13 cellular contexts compared by ENCODE assay signal in the genomic region with DNA sequence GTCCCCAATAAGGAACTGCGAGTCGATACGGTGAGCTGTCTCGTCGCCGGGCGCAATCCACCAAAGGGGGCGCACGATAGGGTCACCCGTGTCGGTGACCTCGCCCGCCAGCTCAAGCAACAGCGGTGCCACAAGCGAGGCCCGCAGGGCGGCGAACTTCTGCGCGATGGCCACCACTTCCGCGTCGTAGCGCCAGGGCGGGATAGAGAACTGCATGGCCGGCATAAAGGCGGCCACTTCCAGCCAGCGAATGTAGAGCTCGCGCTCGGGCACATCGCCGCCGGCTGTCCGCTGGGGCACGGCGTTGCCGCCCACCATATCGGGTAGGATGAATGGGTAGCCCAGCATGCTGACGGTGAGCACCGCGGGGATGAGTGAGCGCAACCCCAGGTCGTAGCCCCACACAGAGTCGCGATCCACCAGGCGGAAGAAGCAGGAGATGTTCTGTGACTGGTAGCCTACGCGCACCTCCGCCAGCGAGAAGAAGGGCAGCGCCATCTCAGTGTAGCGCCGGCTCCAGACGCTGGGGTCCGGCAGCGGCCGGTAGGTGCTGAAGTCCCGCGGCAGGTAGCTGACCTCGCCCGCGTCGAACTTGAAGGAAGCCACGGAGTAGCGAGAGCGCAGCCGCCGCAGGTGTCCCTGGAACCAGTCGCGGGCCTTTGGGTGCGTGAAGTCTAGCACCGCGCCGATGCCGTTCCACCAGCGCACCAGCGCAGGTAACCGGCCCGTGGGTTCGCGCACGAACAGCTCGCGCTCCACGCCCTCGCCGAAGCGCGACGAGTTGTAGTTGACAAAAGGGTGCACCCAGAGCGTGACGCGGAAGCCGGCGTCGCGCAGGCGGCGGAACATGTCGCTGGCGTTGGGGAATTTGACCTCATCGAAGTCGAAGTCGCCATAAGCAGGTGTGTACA. TPM values are rescaled to one million over a fixed set of nuclear protein-coding genes. Genes with fewer than 3 reads are reported as not detected.
A peak's percentile ranks its signal among the peaks of the same experiment; 100 is the strongest.
DNase-seq lines count a peak whose midpoint lies in the region; TF ChIP-seq lines count a peak whose summit lies in the region.
"Had no signal": no experiment of that assay in that cellular context is flagged by ENCODE, and none has a peak within 500 bp of the region (broad histone marks: within the 10 kb centered on the region; RNA-seq: fewer than 3 reads in every experiment).

No MANE protein-coding gene starts in this region.

- intact Hi-C loops in esophagus squamous epithelium (cut with DNase I) = no loop called here

- no peak for TF ChIP-seq POLR2A in esophagus squamous epithelium (IDR thresholded peaks at IDR 0.05)

- peak; percentile 16 to 22 for DNase-seq in activated CD4-positive, alpha-beta T cell treated with anti-CD3 and anti-CD28 coated beads for 4 hours
- no peak for DNase-seq in activated CD4-positive, alpha-beta T cell treated with anti-CD3 and anti-CD28 coated beads, Interleukin-2, amount 50 U/mL, for 4 hours
- peak; percentile 46 for DNase-seq in GM10266 (ENCODE audit: extremely low spot score)
- DNase-seq in esophagus squamous epithelium (lab: John Stamatoyannopoulos, UW) = no peak
- DNase-seq in retina = peak; percentile 75
- DNase-seq in RKO (ENCODE audit: low spot score) = no peak
- no peak for DNase-seq in NK-92 treated with Interleukin-12 subunit alpha and Interleukin-12 subunit beta, amount 100 ng/mL, for 24 hours (lab: John Stamatoyannopoulos, UW)
- no peak for DNase-seq in epidermal melanocyte (ENCODE audit: insufficient read length, low spot score)
- DNase-seq: central memory CD4-positive, alpha-beta T cell; DMS79 treated with DMSO at 0.1 percent for 48 hours; NCI-H1105; NCI-H524 had no signal

- H3K4me3 ChIP-seq in esophagus squamous epithelium = peak overlapping the region in 3 of 4 donors; percentile 13 to 31 (median 19)

- H3K27ac ChIP-seq in esophagus squamous epithelium = no peak overlapping the region
- H3K27ac ChIP-seq: skin epidermis had no signal

- peaks cover 0 to 55% (median 18%) of the 10 kb centered on the region in 3 donors for H3K36me3 ChIP-seq in esophagus squamous epithelium

- no peaks in the 10 kb centered on the region for H3K27me3 ChIP-seq in esophagus squamous epithelium

- H3K9me3 ChIP-seq in esophagus squamous epithelium = no peaks in the 10 kb centered on the region

- TF ChIP-seq CTCF in GM10266 (IDR thresholded peaks at IDR 0.05; ENCODE audit: control insufficient read depth, insufficient read depth, low read depth, missing control alignments) (no peak), esophagus squamous epithelium (IDR thresholded peaks at IDR 0.05) (peak in 1 of 6 experiments; percentile 6)

- WGBS in esophagus squamous epithelium, 2 donors = 84 to 89% methylated on average over 15 to 32 of the region's 105 CpGs

- H3K4me1 ChIP-seq in esophagus squamous epithelium = peaks cover 5 to 19% (median 11%) of the 10 kb centered on the region in 3 donors

RNA-seq across cellular contexts. Expression of gene MYORG, which starts 5.5 kb away (rescaled TPM):
- total RNA-seq in esophagus squamous epithelium = 1 to 10 TPM; 5.3 to 8.8 (median 5.4) TPM

RNA-seq across cellular contexts. Expression of gene NUDT2, which starts 41.9 kb away (rescaled TPM):
- 10 to 100 TPM in 3 of 4 donors, 1 to 10 TPM in 1; 9.2 to 29.3 (median 17.8) TPM for total RNA-seq in esophagus squamous epithelium

RNA-seq across cellular contexts. Expression of gene KIF24, which starts 42.2 kb away (rescaled TPM):
- 1 to 10 TPM; 1.5 to 2.9 (median 1.6) TPM for total RNA-seq in esophagus squamous epithelium

Comparison
In these comparisons a context has a peak if more than half of its experiments do, and no peak if none do; other contexts are left out.
1. DNase-seq: peak in activated CD4-positive, alpha-beta T cell treated with anti-CD3 and anti-CD28 coated beads for 4 hours (2 of 2), GM10266 (single experiment) and retina (single experiment); none in activated CD4-positive, alpha-beta T cell treated with anti-CD3 and anti-CD28 coated beads, Interleukin-2, amount 50 U/mL, for 4 hours (0 of 2), esophagus squamous epithelium (single experiment), RKO (single experiment), NK-92 treated with Interleukin-12 subunit alpha and Interleukin-12 subunit beta, amount 100 ng/mL, for 24 hours (single experiment) and epidermal melanocyte (single experiment).